Comparison of ENCODE assay signal across 10 cellular contexts in genomic region chr3:152319256-152319655, GRCh38. TPM values are rescaled to one million over a fixed set of nuclear protein-coding genes. Genes with fewer than 3 reads are reported as not detected.
DNase-seq lines count a peak whose midpoint lies in the region; ATAC-seq, FAIRE-seq and TF ChIP-seq lines count a peak whose summit lies in the region.
"Had no signal": no experiment of that assay in that cellular context is flagged by ENCODE, and none has a peak within 500 bp of the region (broad histone marks: within the 10 kb centered on the region; RNA-seq: fewer than 3 reads in every experiment).

No MANE protein-coding gene starts in this region.

- H3K36me3 Mint-ChIP-seq in CD4-positive, CD25-positive, alpha-beta regulatory T cell: peaks cover 20% of the 10 kb centered on the region

- H3K27me3 ChIP-seq in CD4-positive, CD25-positive, alpha-beta regulatory T cell (ENCODE audit: control insufficient read depth, insufficient read depth, low read length): no peaks in the 10 kb centered on the region
- H3K27me3 ChIP-seq in ascending aorta (no peaks in the 10 kb centered on the region), neutrophil (no peaks in the 10 kb centered on the region)

- DNase-seq in CD4-positive, CD25-positive, alpha-beta regulatory T cell: no peak
- DNase-seq in GM18507 (ENCODE audit: extremely low spot score, insufficient read length, low read depth) (no peak), ascending aorta (ENCODE audit: low spot score in 2 of 2) (no peak), HCEC 1CT (no peak), NCI-H69 (lab: John Stamatoyannopoulos, UW) (no peak), sciatic nerve (ENCODE audit: low spot score) (no peak)
- DNase-seq: hypothalamus; stimulated activated CD8-positive, alpha-beta memory T cell treated with anti-CD3 and anti-CD28 coated beads, Interleukin-4, amount 100 ng/mL, for 48 hours had no signal

- TF ChIP-seq CTCF in ascending aorta (IDR thresholded peaks at IDR 0.05) (no peak), neutrophil (IDR thresholded peaks at IDR 0.05) (no peak)

- peak overlapping the region; percentile 71 for H3K27ac ChIP-seq in CD4-positive, CD25-positive, alpha-beta regulatory T cell (ENCODE audit: insufficient read depth, low read length, poor library complexity, severe bottlenecking)
- peak overlapping the region; percentile 78 to 81 for H3K27ac ChIP-seq in ascending aorta
- H3K27ac ChIP-seq in neutrophil: peak overlapping the region; percentile 54

- peaks cover 92% of the 10 kb centered on the region for H3K4me1 ChIP-seq in CD4-positive, CD25-positive, alpha-beta regulatory T cell (ENCODE audit: control insufficient read depth, insufficient read depth, low read length, poor library complexity, severe bottlenecking)
- H3K4me1 ChIP-seq in ascending aorta: peaks cover 10 to 84% of the 10 kb centered on the region in 2 donors
- H3K4me1 ChIP-seq in neutrophil (ENCODE audit: control insufficient read depth in 1 of 2, insufficient read depth in 1 of 2, low read depth in 1 of 2, low read length in 1 of 2): peaks cover 43 to 63% of the 10 kb centered on the region in 2 experiments

- H3K27ac Mint-ChIP-seq in CD4-positive, CD25-positive, alpha-beta regulatory T cell: peak overlapping the region; percentile 29 to 57 (median 44)

- peaks cover 68 to 88% (median 78%) of the 10 kb centered on the region in 4 donors for H3K4me1 Mint-ChIP-seq in CD4-positive, CD25-positive, alpha-beta regulatory T cell

- ATAC-seq in CD4-positive, CD25-positive, alpha-beta regulatory T cell (ENCODE audit: low read depth in 2 of 2): no peak
- no peak for ATAC-seq in GM19324 (IDR thresholded peaks at IDR 0.05; ENCODE audit: low FRiP score, unreplicated experiment)
- no peak for ATAC-seq in sciatic nerve

- no peaks in the 10 kb centered on the region for H3K9me3 Mint-ChIP-seq in CD4-positive, CD25-positive, alpha-beta regulatory T cell

- peaks cover 11% of the 10 kb centered on the region for H3K36me3 ChIP-seq in CD4-positive, CD25-positive, alpha-beta regulatory T cell (ENCODE audit: control insufficient read depth, insufficient read depth, low read length)
- H3K36me3 ChIP-seq in ascending aorta (no peaks in the 10 kb centered on the region), neutrophil (peaks cover 4% of the 10 kb centered on the region)

- peak overlapping the region; percentile 77 for H3K4me3 ChIP-seq in CD4-positive, CD25-positive, alpha-beta regulatory T cell (ENCODE audit: low read depth, low read length)
- peak overlapping the region in 1 of 2 donors; percentile 13 for H3K4me3 ChIP-seq in ascending aorta
- no peak overlapping the region for H3K4me3 ChIP-seq in neutrophil (ENCODE audit: low read depth in 1 of 2, low read length in 1 of 2)

- intact Hi-C loops in ascending aorta (cut with DNase I) (no loop called here), sciatic nerve (cut with DNase I) (no loop called here)

- peak overlapping the region; percentile 52 to 83 (median 66) for H3K4me3 Mint-ChIP-seq in CD4-positive, CD25-positive, alpha-beta regulatory T cell

- no peaks in the 10 kb centered on the region for H3K9me3 ChIP-seq in CD4-positive, CD25-positive, alpha-beta regulatory T cell (ENCODE audit: control insufficient read depth in 2 of 2, low read length in 2 of 2)
- H3K9me3 ChIP-seq in ascending aorta (no peaks in the 10 kb centered on the region), neutrophil (no peaks in the 10 kb centered on the region)

- H3K27me3 Mint-ChIP-seq in CD4-positive, CD25-positive, alpha-beta regulatory T cell: no peaks in the 10 kb centered on the region

- peak; percentile 51 for FAIRE-seq in GM18507 (lab: Jason Lieb, UNC)

RNA-seq across cellular contexts. Expression of gene MBNL1, which starts 50.5 kb away (rescaled TPM):
- 726 TPM for total RNA-seq in CD4-positive, CD25-positive, alpha-beta regulatory T cell
- 100 to 1,000 TPM; 221 to 262 (median 237) TPM for polyA plus RNA-seq in CD4-positive, CD25-positive, alpha-beta regulatory T cell
- total RNA-seq in ascending aorta (350 TPM), sciatic nerve (215 TPM)
